19 cellular contexts compared by ENCODE assay signal in the genomic region with DNA sequence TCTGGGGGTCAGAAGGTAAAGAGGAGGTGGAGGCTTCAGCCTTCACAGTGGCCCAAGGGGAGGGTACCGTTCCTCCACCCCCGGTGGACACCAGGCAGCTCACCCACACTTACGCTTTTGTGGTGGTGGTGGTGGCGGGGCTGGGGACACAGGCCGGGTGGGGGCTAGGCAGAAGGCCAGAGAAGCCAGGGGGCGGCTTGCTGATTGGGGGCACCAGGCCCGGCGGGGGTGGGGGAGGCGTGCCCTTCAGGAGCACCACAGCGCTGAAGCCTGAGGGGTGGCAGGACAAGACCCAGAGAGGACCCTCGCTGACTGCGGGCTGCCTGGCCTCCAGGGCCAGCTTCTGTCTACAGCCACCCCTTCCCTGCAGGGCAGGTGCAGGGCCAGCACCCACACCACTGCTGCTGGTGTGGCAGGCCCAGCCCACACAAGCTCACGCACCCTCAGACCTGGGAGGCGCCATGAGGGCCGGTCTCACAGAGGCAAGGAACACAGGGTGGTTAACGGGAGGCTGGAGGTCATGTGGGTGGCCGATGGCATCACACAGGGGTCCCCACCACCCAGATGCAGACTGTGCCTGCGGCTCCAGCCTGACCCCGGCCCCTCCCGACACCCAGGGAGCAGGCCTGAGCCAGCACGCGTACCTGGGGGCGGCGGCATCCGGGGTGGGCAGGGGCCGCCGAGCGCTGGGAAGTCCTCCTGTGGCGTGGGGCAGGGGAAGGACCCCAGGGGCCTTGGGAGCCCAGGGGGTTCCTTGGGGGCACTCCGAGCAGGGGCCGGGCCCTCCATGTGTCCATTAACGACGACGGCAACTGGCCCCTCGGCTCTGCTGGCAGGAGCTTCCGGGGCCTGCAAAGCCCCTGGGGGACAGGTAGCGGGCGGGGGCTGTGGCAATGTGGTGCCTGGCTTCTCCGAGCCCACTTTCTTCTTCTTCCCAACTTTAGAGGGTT. TPM values are rescaled to one million over a fixed set of nuclear protein-coding genes. Genes with fewer than 3 reads are reported as not detected.
DNase-seq lines count a peak whose midpoint lies in the region; ATAC-seq and TF ChIP-seq lines count a peak whose summit lies in the region.
"Had no signal": no experiment of that assay in that cellular context is flagged by ENCODE, and none has a peak within 500 bp of the region (broad histone marks: within the 10 kb centered on the region; RNA-seq: fewer than 3 reads in every experiment).

No MANE protein-coding gene starts in this region.

- peaks cover 14% of the 10 kb centered on the region for H3K36me3 Mint-ChIP-seq in T-cell
- peaks cover 10% of the 10 kb centered on the region; the same call in 1 of the 2 replicates for H3K36me3 Mint-ChIP-seq in HFFc6 (ENCODE audit: low read depth)

- ATAC-seq in psoas muscle: no peak
- ATAC-seq in T-cell (replicated peaks in 1 of 4): no peak
- no peak for ATAC-seq in GM18907 (IDR thresholded peaks at IDR 0.05; ENCODE audit: unreplicated experiment)
- ATAC-seq: SK-N-SH treated with all-trans-retinoic acid at 6 μM for 48 hours had no signal

- H3K27ac ChIP-seq in RWPE1 (peak overlapping the region; percentile 98), esophagus (ENCODE audit: low read depth in 2 of 2, low read length in 1 of 2) (peak overlapping the region; percentile 20 to 21), psoas muscle (peak overlapping the region; percentile 63)

- POLR2A ChIA-PET in RWPE1 (lab: Yijun Ruan, JAX; ENCODE audit: low non-redundant PET) (no interaction called here), T-cell (lab: Charles Lee) (no interaction called here)

- H3K9me3 ChIP-seq in esophagus (ENCODE audit: control insufficient read depth in 2 of 2, insufficient read depth in 1 of 2, low read depth in 1 of 2, low read length in 1 of 2) (no peaks in the 10 kb centered on the region), psoas muscle (no peaks in the 10 kb centered on the region)

- H3K4me1 ChIP-seq in esophagus (ENCODE audit: control insufficient read depth in 2 of 2, insufficient read depth in 2 of 2, low read length in 1 of 2): peaks cover 2 to 11% of the 10 kb centered on the region in 2 donors
- H3K4me1 ChIP-seq in psoas muscle: peaks cover 27% of the 10 kb centered on the region

- DNase-seq in RWPE1 (ENCODE audit: low spot score) (no peak), psoas muscle (peak in 1 of 2 donors; percentile 21), T-cell (no peak), HFFc6 (no peak)
- DNase-seq: CD4-positive, CD25-positive, alpha-beta regulatory T cell; EL; GF-D8; KG1; NCI-H1092; NCI-H1436; NCI-H187 treated with DMSO at 0.1 percent for 48 hours; NCI-H2227 treated with DMSO at 0.1 percent for 48 hours; NCI-H510A; NCI-H774; NK-92 treated with Interleukin-12 subunit alpha and Interleukin-12 subunit beta, amount 100 ng/mL, for 24 hours; SIG-M5 had no signal

- peaks cover 0 to 4% (median 3%) of the 10 kb centered on the region in 3 donors for H3K4me1 Mint-ChIP-seq in T-cell
- peaks cover 14% of the 10 kb centered on the region; the same call in 1 of the 2 replicates for H3K4me1 Mint-ChIP-seq in HFFc6 (ENCODE audit: low read depth)

- H3K9me3 Mint-ChIP-seq in T-cell: no peaks in the 10 kb centered on the region
- H3K9me3 Mint-ChIP-seq in HFFc6: no peaks in the 10 kb centered on the region
- H3K9me3 Mint-ChIP-seq: CD4-positive, CD25-positive, alpha-beta regulatory T cell had no signal

- CTCF ChIA-PET in RWPE1 (lab: Yijun Ruan, JAX): no interaction called here
- CTCF ChIA-PET in T-cell (lab: Charles Lee): no interaction called here

- H3K27ac Mint-ChIP-seq in T-cell (no peak overlapping the region), HFFc6 (no peak overlapping the region)

- 93 to 94% methylated on average over 39 of the region's 39 CpGs for WGBS in esophagus, 2 donors
- 89 to 93% (median 92%) methylated on average over 35 to 39 of the region's 39 CpGs for WGBS in psoas muscle, 3 donors

- no peak overlapping the region for H3K4me3 ChIP-seq in esophagus (ENCODE audit: low read depth in 1 of 2, low read length in 2 of 2)
- H3K4me3 ChIP-seq in psoas muscle: no peak overlapping the region

- intact Hi-C loops in psoas muscle (cut with DNase I): no loop called here

- H3K27me3 ChIP-seq in esophagus (ENCODE audit: control insufficient read depth in 1 of 2, insufficient read depth in 2 of 2, low read length in 2 of 2) (no peaks in the 10 kb centered on the region), psoas muscle (ENCODE audit: insufficient read depth in 3 of 3, low read length in 2 of 3) (no peaks in the 10 kb centered on the region)

- H3K36me3 ChIP-seq in esophagus (ENCODE audit: control insufficient read depth in 2 of 2, insufficient read depth in 2 of 2, low read length in 1 of 2): peaks cover 15 to 60% of the 10 kb centered on the region in 2 donors
- peaks cover 8 to 63% of the 10 kb centered on the region in 2 donors for H3K36me3 ChIP-seq in psoas muscle (ENCODE audit: insufficient read depth in 1 of 2, low read depth in 1 of 2)

- TF ChIP-seq CTCF in RWPE1 (conservative IDR thresholded peaks at IDR 0.05; ENCODE audit: low read depth) (no peak), psoas muscle (IDR thresholded peaks at IDR 0.05) (no peak), HFFc6 (IDR thresholded peaks at IDR 0.05) (no peak)

- no peak overlapping the region for H3K4me3 Mint-ChIP-seq in T-cell
- no peak overlapping the region for H3K4me3 Mint-ChIP-seq in HFFc6
- H3K4me3 Mint-ChIP-seq: CD4-positive, CD25-positive, alpha-beta regulatory T cell had no signal

- H3K27me3 Mint-ChIP-seq in T-cell (no peaks in the 10 kb centered on the region), HFFc6 (ENCODE audit: insufficient read depth) (no peaks in the 10 kb centered on the region)
- H3K27me3 Mint-ChIP-seq: CD4-positive, CD25-positive, alpha-beta regulatory T cell had no signal

RNA-seq across cellular contexts. Expression of gene SYNGR3, which starts 9.4 kb away (rescaled TPM):
- under 1 TPM; 0.06 to 0.36 TPM for polyA plus RNA-seq in esophagus
- total RNA-seq in psoas muscle: under 1 TPM in 3 of 4 donors, not detected in 1; 0.24 to 0.52 (median 0.25) TPM
- polyA plus RNA-seq in psoas muscle: under 1 TPM; 0.24 to 0.85 (median 0.25) TPM
- 1 to 10 TPM; 1.1 to 5.7 (median 1.7) TPM for total RNA-seq in T-cell
- total RNA-seq in HFFc6 (2021; fragmentation: NEBNext Ultra II Directional; extraction: Animal tissue kit (Norgen Biotek cat#: 25700)): 1 to 10 TPM in 5 of 6 experiments, under 1 TPM in 1; 0.96 to 1.4 (median 1.2) TPM

RNA-seq across cellular contexts. Expression of gene ZNF598, which starts 10.5 kb away (rescaled TPM):
- 10 to 100 TPM; 27.9 to 36.4 TPM for polyA plus RNA-seq in esophagus
- total RNA-seq in psoas muscle: 10 to 100 TPM; 27.4 to 46.6 (median 44.8) TPM
- 10 to 100 TPM; 35.6 to 58.8 (median 51.9) TPM for polyA plus RNA-seq in psoas muscle
- 10 to 100 TPM; 44.3 to 73.7 (median 68.8) TPM for total RNA-seq in T-cell
- 10 to 100 TPM; 37.1 to 48.1 (median 40.7) TPM for total RNA-seq in HFFc6 (2021; fragmentation: NEBNext Ultra II Directional; extraction: Animal tissue kit (Norgen Biotek cat#: 25700))

RNA-seq across cellular contexts. Expression of gene GFER, which starts 15.1 kb away (rescaled TPM):
- polyA plus RNA-seq in esophagus: 10 to 100 TPM; 13.1 to 23.1 TPM
- 10 to 100 TPM; 18.9 to 34.2 (median 28.4) TPM for total RNA-seq in psoas muscle
- 10 to 100 TPM; 40.0 to 53.2 (median 43.5) TPM for polyA plus RNA-seq in psoas muscle
- total RNA-seq in T-cell: 10 to 100 TPM; 16.1 to 31.9 (median 22.0) TPM
- total RNA-seq in HFFc6 (2021; fragmentation: NEBNext Ultra II Directional; extraction: Animal tissue kit (Norgen Biotek cat#: 25700)): 10 to 100 TPM; 28.8 to 45.5 (median 40.2) TPM

RNA-seq across cellular contexts. Expression of gene NOXO1, which starts 17.9 kb away (rescaled TPM):
- 1 to 10 TPM; 2.7 to 9.3 TPM for polyA plus RNA-seq in esophagus
- under 1 TPM in 1 of 4 donors, not detected in 3; 0.20 TPM for total RNA-seq in psoas muscle
- polyA plus RNA-seq in psoas muscle: under 1 TPM; 0.27 to 0.77 (median 0.39) TPM
- 1 to 10 TPM in 2 of 5 donors, under 1 TPM in 2, not detected in 1; 0.78 to 2.2 (median 1.3) TPM for total RNA-seq in T-cell
- under 1 TPM in 3 of 6 experiments, not detected in 3; 0.28 to 0.46 (median 0.45) TPM for total RNA-seq in HFFc6 (2021; fragmentation: NEBNext Ultra II Directional; extraction: Animal tissue kit (Norgen Biotek cat#: 25700))

RNA-seq across cellular contexts. Expression of gene NPW, which starts 20.5 kb away (rescaled TPM):
- polyA plus RNA-seq in esophagus: under 1 TPM; 0.22 to 0.53 TPM
- under 1 TPM in 1 of 4 donors, not detected in 3; 0.66 TPM for total RNA-seq in psoas muscle
- polyA plus RNA-seq in psoas muscle: under 1 TPM in 2 of 3 donors, not detected in 1; 0.14 to 0.43 TPM
- total RNA-seq in T-cell: under 1 TPM in 2 of 5 donors, not detected in 3; 0.43 to 0.44 TPM
- 1 to 10 TPM in 4 of 6 experiments, under 1 TPM in 2; 0.57 to 2.1 (median 1.4) TPM for total RNA-seq in HFFc6 (2021; fragmentation: NEBNext Ultra II Directional; extraction: Animal tissue kit (Norgen Biotek cat#: 25700))
- total RNA-seq: CD4-positive, CD25-positive, alpha-beta regulatory T cell had no signal
- polyA plus RNA-seq: CD4-positive, CD25-positive, alpha-beta regulatory T cell had no signal

Comparison
In these comparisons a context has a peak if more than half of its experiments do, and no peak if none do; other contexts are left out.
1. H3K27ac ChIP-seq: peak in every context shown above with its lines; median percentile 98 in RWPE1; 63 in psoas muscle; 20 in esophagus.